11 cellular contexts compared by ENCODE assay signal in genomic region chrX:133706890-133707289, GRCh38.
"Had no signal": no experiment of that assay in that cellular context is flagged by ENCODE, and none has a peak within 500 bp of the region (broad histone marks: within the 10 kb centered on the region; RNA-seq: fewer than 3 reads in every experiment).

No MANE protein-coding gene starts in this region.

- ATAC-seq: GM23338, HCT116 had no signal

- FAIRE-seq: H1, H54 had no signal

- H3K4me2 ChIP-seq: GM23338 had no signal

- H3K27ac ChIP-seq: GM23248 had no signal

- DNase-seq: GM23248, GOT3, H7, H9, HCEC 1CT, HFFc6 had no signal

- H3K9ac ChIP-seq: GM23248 had no signal

- H3K36me3 ChIP-seq: HAP-1 had no signal

- H2AFZ ChIP-seq: GM23248, GM23338 had no signal

- H3K9me3 ChIP-seq: HAP-1 had no signal

- H3K4me3 ChIP-seq: GM23248, GM23338, HAP-1 had no signal
